Comparison of ENCODE assay signal across 16 cellular contexts in genomic region chr21:38507374-38507942, GRCh38. TPM values are rescaled to one million over a fixed set of nuclear protein-coding genes. Genes with fewer than 3 reads are reported as not detected.
DNase-seq lines count a peak whose midpoint lies in the region; ATAC-seq, FAIRE-seq and TF ChIP-seq lines count a peak whose summit lies in the region.
"Had no signal": no experiment of that assay in that cellular context is flagged by ENCODE, and none has a peak within 500 bp of the region (broad histone marks: within the 10 kb centered on the region; RNA-seq: fewer than 3 reads in every experiment).

No MANE protein-coding gene starts in this region.

- TF ChIP-seq POLR2A in K562 (conservative IDR thresholded peaks at IDR 0.05) = no peak
- TF ChIP-seq POLR2A in gastroesophageal sphincter (IDR thresholded peaks at IDR 0.05) = no peak

- ATAC-seq in Right ventricle myocardium inferior (peak; percentile 36), Right ventricle myocardium superior (ENCODE audit: poor library complexity) (no peak), K562 (no peak), mucosa of descending colon (peak; percentile 40), gastroesophageal sphincter (no peak)
- ATAC-seq: A549 had no signal

- TF ChIP-seq CTCF in K562 (IDR thresholded peaks at IDR 0.05 in 2 of 3, conservative IDR thresholded peaks at IDR 0.05 in 1 of 3; ENCODE audit: insufficient read depth in 2 of 3, low read depth in 1 of 3, low read length in 3 of 3) = no peak
- no peak for TF ChIP-seq CTCF in mucosa of descending colon (IDR thresholded peaks at IDR 0.05)
- no peak for TF ChIP-seq CTCF in gastroesophageal sphincter (IDR thresholded peaks at IDR 0.05)
- no peak for TF ChIP-seq CTCF in GM10248 (IDR thresholded peaks at IDR 0.05; ENCODE audit: control extremely low read depth, extremely low read depth, low read depth, missing control alignments)

- H3K4me3 ChIP-seq in K562 = no peak overlapping the region
- no peak overlapping the region for H3K4me3 ChIP-seq in mucosa of descending colon
- H3K4me3 ChIP-seq in gastroesophageal sphincter = no peak overlapping the region
- H3K4me3 ChIP-seq: A549 had no signal

- intact Hi-C loops in Right ventricle myocardium inferior (cut with DNase I) (loop anchor here (5.0 kb wide), 1 partner anchor 630 kb away; no protein-coding TSS in a partner anchor), Right ventricle myocardium superior (cut with DNase I) (loop anchor here (10.0 kb wide), 1 partner anchor 207 kb away; no protein-coding TSS in a partner anchor), K562 (cut with micrococcal nuclease) (loop anchor here (10.0 kb wide), 1 partner anchor 207 kb away; no protein-coding TSS in a partner anchor), mucosa of descending colon (cut with DNase I, micrococcal nuclease) (loop anchor here (10.0 kb wide), 2 partner anchors 617 to 627 kb away; no protein-coding TSS in a partner anchor)

- no peak overlapping the region for H2AFZ ChIP-seq in K562 (ENCODE audit: low read depth, low read length)

- H3K9ac ChIP-seq in K562 (ENCODE audit: insufficient read depth in 1 of 2, low read depth in 2 of 2, low read length in 2 of 2) = no peak overlapping the region
- H3K9ac ChIP-seq: SK-N-SH had no signal

- in situ Hi-C loops in K562 (cut with MboI) = no loop called here

- peaks cover 14 to 20% of the 10 kb centered on the region in 2 experiments for H3K27me3 ChIP-seq in K562 (ENCODE audit: control insufficient read depth in 2 of 2, insufficient read depth in 2 of 2, low read length in 2 of 2)
- peaks cover 34% of the 10 kb centered on the region for H3K27me3 ChIP-seq in gastroesophageal sphincter

- H3K27ac ChIP-seq in K562 (ENCODE audit: extremely low read depth, low read depth, low read length) (no peak overlapping the region), gastroesophageal sphincter (no peak overlapping the region)
- H3K27ac ChIP-seq: A549 had no signal

- H3K4me1 ChIP-seq in K562 (replicated peaks in 1 of 2; ENCODE audit: control insufficient read depth in 2 of 2, insufficient read depth in 2 of 2, low read length in 2 of 2) (no peaks in the 10 kb centered on the region), mucosa of descending colon (ENCODE audit: low read depth) (peaks cover 4% of the 10 kb centered on the region), gastroesophageal sphincter (peaks cover 0 to 7% (median 0%) of the 10 kb centered on the region in 3 donors)

- POLR2A ChIA-PET in K562 (lab: Yijun Ruan, JAX) = no interaction called here
- POLR2A ChIA-PET in GM10248 (lab: Yijun Ruan, JAX) = no interaction called here

- H3K4me2 ChIP-seq in K562 (ENCODE audit: insufficient read depth, low read length) = no peak overlapping the region
- H3K4me2 ChIP-seq: A549, SK-N-SH had no signal

- 0% methylated on average over 4 of the region's 4 CpGs for WGBS in K562 (ENCODE audit: insufficient coverage, low coverage, missing lambda C conversion rate)
- 76 to 80% methylated on average over 1 to 2 of the region's 4 CpGs for WGBS in gastroesophageal sphincter (ENCODE audit: low coverage in 1 of 2), 2 donors

- CTCF ChIA-PET in K562 (lab: Yijun Ruan, JAX; ENCODE audit: low intra/inter-chr PET ratio) = no interaction called here
- CTCF ChIA-PET in GM10248 (lab: Yijun Ruan, JAX) = no interaction called here

- H3K36me3 ChIP-seq in K562 (ENCODE audit: control insufficient read depth, insufficient read depth, low read length) = no peaks in the 10 kb centered on the region
- no peaks in the 10 kb centered on the region for H3K36me3 ChIP-seq in mucosa of descending colon (ENCODE audit: low read depth)
- no peaks in the 10 kb centered on the region for H3K36me3 ChIP-seq in gastroesophageal sphincter

- no peak for DNase-seq in Right ventricle myocardium inferior (ENCODE audit: missing footprints)
- no peak for DNase-seq in Right ventricle myocardium superior
- no peak for DNase-seq in K562 (ENCODE audit: extremely low read depth in 1 of 4, low spot score in 3 of 4)
- peak in 1 of 3 donors; percentile 42 for DNase-seq in mucosa of descending colon
- no peak for DNase-seq in SHP77 (lab: John Stamatoyannopoulos, UW)
- no peak for DNase-seq in GM10248 (ENCODE audit: extremely low spot score)
- DNase-seq: COR-L47, HCEC 1CT, NCI-H1436 treated with DMSO at 0.1 percent for 48 hours, NCI-H2081, NCI-H774, SK-N-SH had no signal

- 0 out of 2 replicates have a peak, but pooled peaks cover 6% of the 10 kb centered on the region for H4K20me1 ChIP-seq in K562 (replicated peaks; ENCODE audit: control insufficient read depth, insufficient read depth, low read length)

- TF ChIP-seq RAD21 in K562 (CRISPR knock-in tag; conservative IDR thresholded peaks at IDR 0.05 in 1 of 2, IDR thresholded peaks at IDR 0.05 in 1 of 2) = no peak

- no peak for FAIRE-seq in K562 (lab: Jason Lieb, UNC)
- FAIRE-seq: A549, GM19239 had no signal

- H3K9me1 ChIP-seq in K562 (ENCODE audit: control insufficient read depth, insufficient read depth, low read length) = no peaks in the 10 kb centered on the region

- no peak for TF ChIP-seq EP300 in K562 (IDR thresholded peaks at IDR 0.05; ENCODE audit: low read length)
- no peak for TF ChIP-seq EP300 in gastroesophageal sphincter (IDR thresholded peaks at IDR 0.05)

- H3K9me3 ChIP-seq in K562 (replicated peaks; ENCODE audit: control insufficient read depth, insufficient read depth, low read depth, low read length) (no peaks in the 10 kb centered on the region), mucosa of descending colon (no peaks in the 10 kb centered on the region), gastroesophageal sphincter (no peaks in the 10 kb centered on the region)
- H3K9me3 ChIP-seq: A549, SK-N-SH had no signal

- no TSS peak for BruUV-seq in K562 (replicated peaks; lab: Mats Ljungman, UMichigan)

- H3K79me2 ChIP-seq in K562 (ENCODE audit: control insufficient read depth, insufficient read depth, low read length) = no peaks in the 10 kb centered on the region

TF ChIP-seq in K562, 482 proteins besides CTCF, POLR2A, EP300 and RAD21:
- TF ChIP-seq SRSF1 (IDR thresholded peaks at IDR 0.05; ENCODE audit: low read depth, low read length) = no peak
- no peak for TF ChIP-seq ZNF445 (CRISPR knock-in tag; IDR thresholded peaks at IDR 0.05; ENCODE audit: low read depth)
- no peak for TF ChIP-seq EP400 (IDR thresholded peaks at IDR 0.05)
- no peak for TF ChIP-seq ZNF785 (CRISPR knock-in tag; IDR thresholded peaks at IDR 0.05)
- TF ChIP-seq E4F1 (CRISPR knock-in tag; IDR thresholded peaks at IDR 0.05; ENCODE audit: borderline replicate concordance) = no peak
- no peak for TF ChIP-seq ZNF655 (CRISPR knock-in tag; IDR thresholded peaks at IDR 0.05)
- no peak for TF ChIP-seq SMARCB1 (IDR thresholded peaks at IDR 0.05; ENCODE audit: insufficient read length, low read depth)
- TF ChIP-seq ZNF23 (CRISPR knock-in tag; IDR thresholded peaks at IDR 0.05) = no peak
- peak; percentile 80 for TF ChIP-seq ZNF24 (IDR thresholded peaks at IDR 0.05)

RNA-seq across cellular contexts. Expression of gene ERG, which starts 9.2 kb away (rescaled TPM):
- total RNA-seq in Right ventricle myocardium inferior (18.1 TPM), Right ventricle myocardium superior (17.8 TPM), K562 (2014; rRNA removed) (not detected in 2 replicates), K562 (2014; rRNA removed; fragmentation: Illumina TruSeq; extraction: Trizol) (not detected in 2 replicates), K562 (2015; rRNA removed; fragmentation: Illumina TruSeq; extraction: Trizol) (not detected in 2 replicates), K562 (2021) (not detected in 2 replicates), mucosa of descending colon (1 to 10 TPM; 4.0 to 8.4 (median 4.3) TPM), gastroesophageal sphincter (10 to 100 TPM in 3 of 4 donors, 1 to 10 TPM in 1; 3.3 to 12.4 (median 10.9) TPM)
- not detected in 2 replicates for total RNA-seq in K562 (2011; cell fraction: chromatin; rRNA removed; ENCODE audit: low replicate concordance)
- not detected in 2 replicates for total RNA-seq in K562 (2011; cell fraction: nucleolus; rRNA removed)
- total RNA-seq in K562 (2011; cell fraction: nucleoplasm; rRNA removed) = not detected in 2 replicates
- polyA plus RNA-seq in K562 (2011; rRNA removed) (not detected in 2 replicates), K562 (2014; fragmentation: Illumina TruSeq; extraction: Trizol) (not detected in 2 replicates), K562 (2014; fragmentation: Nextera tagmentation; extraction: Ambion mirVana) (under 1 TPM in 1 of 2 experiments, not detected in 1; 0.06 TPM), K562 (2014; rRNA removed) (not detected in 2 replicates)
- 0.07 TPM in 1 of 2 replicates, not detected in the other for polyA plus RNA-seq in K562 (2011; cell fraction: cytosol; rRNA removed)
- 0.30 TPM in 1 of 2 replicates, not detected in the other for polyA plus RNA-seq in K562 (2011; cell fraction: nucleus; rRNA removed)
- 0.03 and 0.07 TPM in 2 replicates for polyA plus RNA-seq in K562 (2012)
- not detected in 2 replicates for polyA minus RNA-seq in K562 (2011; rRNA and poly(A)+ RNA removed)
- not detected in 2 replicates for polyA minus RNA-seq in K562 (2011; cell fraction: cytosol; rRNA and poly(A)+ RNA removed)
- not detected in 2 replicates for polyA minus RNA-seq in K562 (2011; cell fraction: nucleus; rRNA and poly(A)+ RNA removed)
- total RNA-seq: NCI-H460 had no signal
- polyA plus RNA-seq: A549, SK-N-SH had no signal

Comparison
In these comparisons a context has a peak if more than half of its experiments do, and no peak if none do; other contexts are left out.
1. ATAC-seq: peak in Right ventricle myocardium inferior (single experiment) and mucosa of descending colon (single experiment); none in Right ventricle myocardium superior (single experiment), K562 (single experiment) and gastroesophageal sphincter (single experiment).